ENCODE assay signal across 16 cellular contexts in genomic region chr12:93943766-93944165, GRCh38.
DNase-seq lines count a peak whose midpoint lies in the region; ATAC-seq, FAIRE-seq and TF ChIP-seq lines count a peak whose summit lies in the region.
"Had no signal": no experiment of that assay in that cellular context is flagged by ENCODE, and none has a peak within 500 bp of the region (broad histone marks: within the 10 kb centered on the region; RNA-seq: fewer than 3 reads in every experiment).

No MANE protein-coding gene starts in this region.

- H3K27me3 Mint-ChIP-seq in activated CD4-positive, alpha-beta T cell treated with anti-CD3 and anti-CD28 coated beads for 36 hours: no peaks in the 10 kb centered on the region
- H3K27me3 Mint-ChIP-seq in activated CD4-positive, alpha-beta memory T cell treated with anti-CD3 and anti-CD28 coated beads, Interleukin-2, amount 10 ng/mL, durations not matched to agents 7 days and 5 days: peaks cover 18% of the 10 kb centered on the region

- H3K27ac ChIP-seq in aorta (ENCODE audit: low read depth in 1 of 2, low read length in 2 of 2): no peak overlapping the region
- no peak overlapping the region for H3K27ac ChIP-seq in HepG2 (ENCODE audit: extremely low read length, insufficient read depth, low read length)

- CTCF ChIA-PET in activated CD4-positive, alpha-beta T cell treated with anti-CD3 and anti-CD28 coated beads for 36 hours (lab: Charles Lee): no interaction called here
- CTCF ChIA-PET in activated CD4-positive, alpha-beta memory T cell treated with anti-CD3 and anti-CD28 coated beads, Interleukin-2, amount 10 ng/mL, durations not matched to agents 7 days and 5 days (lab: Charles Lee): no interaction called here
- CTCF ChIA-PET in HepG2 (lab: Yijun Ruan, JAX; ENCODE audit: low intra/inter-chr PET ratio, low total read pairs): no interaction called here

- H3K79me2 ChIP-seq in HepG2 (ENCODE audit: insufficient read depth, low read length): no peaks in the 10 kb centered on the region

- peaks cover 2% of the 10 kb centered on the region for H3K9me3 Mint-ChIP-seq in activated CD4-positive, alpha-beta T cell treated with anti-CD3 and anti-CD28 coated beads for 36 hours (ENCODE audit: low read depth)
- peaks cover 6% of the 10 kb centered on the region for H3K9me3 Mint-ChIP-seq in activated CD4-positive, alpha-beta memory T cell treated with anti-CD3 and anti-CD28 coated beads, Interleukin-2, amount 10 ng/mL, durations not matched to agents 7 days and 5 days

- no peak for TF ChIP-seq EP300 in HepG2 (IDR thresholded peaks at IDR 0.05; ENCODE audit: low read depth in 2 of 2, low read length in 2 of 2)
- TF ChIP-seq EP300 in HepG2 (CRISPR knock-in tag; IDR thresholded peaks at IDR 0.05; ENCODE audit: borderline replicate concordance): no peak

- no peak for FAIRE-seq in bronchial epithelial cell (lab: Jason Lieb, UNC)
- FAIRE-seq in HepG2 (lab: Jason Lieb, UNC): no peak
- FAIRE-seq: A204.1 had no signal

- H3K9me3 ChIP-seq in aorta (ENCODE audit: control insufficient read depth, low read length): no peaks in the 10 kb centered on the region
- H3K9me3 ChIP-seq in HepG2 (ENCODE audit: low read length): no peaks in the 10 kb centered on the region

- no peak overlapping the region for H3K27ac Mint-ChIP-seq in activated CD4-positive, alpha-beta T cell treated with anti-CD3 and anti-CD28 coated beads for 36 hours
- no peak overlapping the region for H3K27ac Mint-ChIP-seq in activated CD4-positive, alpha-beta memory T cell treated with anti-CD3 and anti-CD28 coated beads, Interleukin-2, amount 10 ng/mL, durations not matched to agents 7 days and 5 days
- H3K27ac Mint-ChIP-seq: stimulated activated naive CD8-positive, alpha-beta T cell treated with anti-CD3 and anti-CD28 coated beads, Interleukin-15, Interleukin-2, amounts not matched to agents 100 ng/mL and 50 ng/mL, for 24 hours had no signal

- H3K4me2 ChIP-seq in HepG2 (ENCODE audit: low read depth, low read length): no peak overlapping the region

- TF ChIP-seq CTCF in bronchial epithelial cell (IDR thresholded peaks at IDR 0.05; ENCODE audit: insufficient read depth, low read length, severe bottlenecking) (no peak), kidney epithelial cell (IDR thresholded peaks at IDR 0.05; ENCODE audit: insufficient read depth, low read length, poor library complexity, severe bottlenecking) (no peak), HepG2 (CRISPR knock-in tag; IDR thresholded peaks at IDR 0.05) (no peak)

- TF ChIP-seq RAD21 in HepG2 (CRISPR knock-in tag; IDR thresholded peaks at IDR 0.05): no peak

- no peaks in the 10 kb centered on the region for H4K20me1 ChIP-seq in HepG2 (ENCODE audit: insufficient read depth, low read length)

- no peak for TF ChIP-seq POLR2A in HepG2 (IDR thresholded peaks at IDR 0.05; ENCODE audit: insufficient read depth in 1 of 2, low read depth in 2 of 2, low read length in 2 of 2)

- H3K4me1 ChIP-seq in aorta (ENCODE audit: control insufficient read depth in 1 of 2, insufficient read depth in 2 of 2, low read length in 2 of 2) (peaks cover 0 to 2% of the 10 kb centered on the region in 2 donors), HepG2 (ENCODE audit: insufficient read depth, low read length) (no peaks in the 10 kb centered on the region)

- intact Hi-C loops in activated CD4-positive, alpha-beta T cell treated with anti-CD3 and anti-CD28 coated beads for 36 hours (cut with DNase I, micrococcal nuclease): no loop called here
- intact Hi-C loops in aorta (cut with DNase I): no loop called here
- intact Hi-C loops in HepG2 (cut with micrococcal nuclease; ENCODE audit: unreplicated experiment): no loop called here

- WGBS in aorta, 2 donors: 58 to 61% methylated on average over 2 of the region's 2 CpGs
- WGBS in HepG2 (ENCODE audit: low lambda C conversion rate): 0% methylated on average over 2 of the region's 2 CpGs

- ATAC-seq in activated CD4-positive, alpha-beta T cell treated with anti-CD3 and anti-CD28 coated beads for 36 hours: peak; percentile 23
- ATAC-seq in aorta (ENCODE audit: low FRiP score): peak; percentile 84
- ATAC-seq in GM18502 (IDR thresholded peaks at IDR 0.05; ENCODE audit: poor library complexity, unreplicated experiment): no peak
- ATAC-seq in HepG2: no peak; the same call in 2 of the 3 replicates

- H3K36me3 ChIP-seq in bronchial epithelial cell (ENCODE audit: control insufficient read depth, insufficient read depth, low read length): no peaks in the 10 kb centered on the region
- H3K36me3 ChIP-seq in kidney epithelial cell (ENCODE audit: control insufficient read depth, insufficient read depth, low read length): no peaks in the 10 kb centered on the region
- H3K36me3 ChIP-seq in aorta (ENCODE audit: control insufficient read depth in 1 of 2, insufficient read depth in 2 of 2, low read length in 1 of 2): no peaks in the 10 kb centered on the region
- H3K36me3 ChIP-seq in HepG2 (replicated peaks in 1 of 2; ENCODE audit: control insufficient read depth in 1 of 2, insufficient read depth in 2 of 2, low read length in 2 of 2): no peaks in the 10 kb centered on the region

- POLR2A ChIA-PET in activated CD4-positive, alpha-beta T cell treated with anti-CD3 and anti-CD28 coated beads for 36 hours (lab: Charles Lee): no interaction called here
- POLR2A ChIA-PET in activated CD4-positive, alpha-beta memory T cell treated with anti-CD3 and anti-CD28 coated beads, Interleukin-2, amount 10 ng/mL, durations not matched to agents 7 days and 5 days (lab: Charles Lee): no interaction called here
- POLR2A ChIA-PET in HepG2 (lab: Yijun Ruan, JAX): no interaction called here

- H3K27me3 ChIP-seq in bronchial epithelial cell (ENCODE audit: control insufficient read depth, insufficient read depth, low read length): no peaks in the 10 kb centered on the region
- no peaks in the 10 kb centered on the region for H3K27me3 ChIP-seq in kidney epithelial cell (ENCODE audit: control insufficient read depth, insufficient read depth, low read length)
- no peaks in the 10 kb centered on the region for H3K27me3 ChIP-seq in aorta (ENCODE audit: control insufficient read depth in 1 of 2, insufficient read depth in 2 of 2, low read length in 1 of 2)
- H3K27me3 ChIP-seq in HepG2 (ENCODE audit: control insufficient read depth in 1 of 2, insufficient read depth in 2 of 2, low read length in 2 of 2): no peaks in the 10 kb centered on the region; a peak in 1 of 5 replicates

- BruUV-seq in HepG2 (replicated peaks; lab: Mats Ljungman, UMichigan): no TSS peak

- H3K4me3 Mint-ChIP-seq in activated CD4-positive, alpha-beta T cell treated with anti-CD3 and anti-CD28 coated beads for 36 hours: no peak overlapping the region
- H3K4me3 Mint-ChIP-seq in activated CD4-positive, alpha-beta memory T cell treated with anti-CD3 and anti-CD28 coated beads, Interleukin-2, amount 10 ng/mL, durations not matched to agents 7 days and 5 days: no peak overlapping the region
- H3K4me3 Mint-ChIP-seq: naive B cell; stimulated activated naive CD8-positive, alpha-beta T cell treated with anti-CD3 and anti-CD28 coated beads, Interleukin-15, Interleukin-2, amounts not matched to agents 100 ng/mL and 50 ng/mL, for 24 hours had no signal

- H2AFZ ChIP-seq in HepG2 (ENCODE audit: low read length): no peak overlapping the region

- H3K9ac ChIP-seq in HepG2 (ENCODE audit: insufficient read depth, low read depth, low read length): no peak overlapping the region

- no peaks in the 10 kb centered on the region for H3K4me1 Mint-ChIP-seq in activated CD4-positive, alpha-beta T cell treated with anti-CD3 and anti-CD28 coated beads for 36 hours
- H3K4me1 Mint-ChIP-seq in activated CD4-positive, alpha-beta memory T cell treated with anti-CD3 and anti-CD28 coated beads, Interleukin-2, amount 10 ng/mL, durations not matched to agents 7 days and 5 days: no peaks in the 10 kb centered on the region
- H3K4me1 Mint-ChIP-seq: naive B cell had no signal

- no peak for DNase-seq in activated CD4-positive, alpha-beta T cell treated with anti-CD3 and anti-CD28 coated beads for 36 hours
- DNase-seq in activated CD4-positive, alpha-beta T cell treated with anti-CD3 and anti-CD28 coated beads, Interleukin-2, amount 50 U/mL, for 4 hours: no peak
- peak; percentile 52 for DNase-seq in bronchial epithelial cell (ENCODE audit: low read depth)
- peak; percentile 10 for DNase-seq in kidney epithelial cell (ENCODE audit: low read depth)
- peak in 1 of 2 donors; percentile 49 for DNase-seq in aorta
- no peak for DNase-seq in activated CD4-positive, alpha-beta memory T cell treated with anti-CD3 and anti-CD28 coated beads, Interleukin-2, amount 10 ng/mL, durations not matched to agents 7 days and 5 days
- no peak for DNase-seq in HepG2 (ENCODE audit: low spot score)
- DNase-seq: activated CD8-positive, alpha-beta memory T cell treated with anti-CD3 and anti-CD28 coated beads, Interleukin-2, amount 50 U/mL, for 48 hours; caudate nucleus; GDM1; naive B cell; NCI-H1694; T-helper 9 cell had no signal

- H3K36me3 Mint-ChIP-seq in activated CD4-positive, alpha-beta T cell treated with anti-CD3 and anti-CD28 coated beads for 36 hours (ENCODE audit: low read depth): no peaks in the 10 kb centered on the region
- H3K36me3 Mint-ChIP-seq in activated CD4-positive, alpha-beta memory T cell treated with anti-CD3 and anti-CD28 coated beads, Interleukin-2, amount 10 ng/mL, durations not matched to agents 7 days and 5 days (ENCODE audit: low read depth): no peaks in the 10 kb centered on the region
- H3K36me3 Mint-ChIP-seq: naive B cell had no signal

- H3K4me3 ChIP-seq in bronchial epithelial cell (ENCODE audit: low read depth, low read length) (no peak overlapping the region), kidney epithelial cell (ENCODE audit: low read depth, low read length) (no peak overlapping the region), aorta (ENCODE audit: low read length in 2 of 2) (no peak overlapping the region), HepG2 (replicated peaks in 1 of 3; ENCODE audit: insufficient read depth in 1 of 3, low read depth in 2 of 3, low read length in 3 of 3) (no peak overlapping the region)

- in situ Hi-C loops in HepG2 (cut with HindIII; ENCODE audit: extremely low pct_ligation_motif_present, low pct_unique_long_range_greater_than_20kb): no loop called here

TF ChIP-seq in HepG2, 621 proteins besides CTCF, POLR2A, EP300 and RAD21 (continues in another document):
- TF ChIP-seq SIN3A (IDR thresholded peaks at IDR 0.05; ENCODE audit: borderline replicate concordance, low read depth, low read length) (no peak), KDM2A (CRISPR knock-in tag; IDR thresholded peaks at IDR 0.05; ENCODE audit: borderline replicate concordance, low read depth) (no peak), RFXANK (CRISPR knock-in tag; IDR thresholded peaks at IDR 0.05) (no peak), ATF5 (CRISPR knock-in tag; IDR thresholded peaks at IDR 0.05; ENCODE audit: low read depth) (no peak), SUZ12 (IDR thresholded peaks at IDR 0.05; ENCODE audit: low read depth, low read length) (no peak), ZNF891 (CRISPR knock-in tag; IDR thresholded peaks at IDR 0.05) (no peak)

Comparison
In these comparisons a context has a peak if more than half of its experiments do, and no peak if none do; other contexts are left out.
1. ATAC-seq: peak in activated CD4-positive, alpha-beta T cell treated with anti-CD3 and anti-CD28 coated beads for 36 hours (single experiment) and aorta (single experiment); none in GM18502 (single experiment) and HepG2 (single experiment).
2. DNase-seq: peak in bronchial epithelial cell (single experiment) and kidney epithelial cell (single experiment); none in activated CD4-positive, alpha-beta T cell treated with anti-CD3 and anti-CD28 coated beads for 36 hours (single experiment), activated CD4-positive, alpha-beta T cell treated with anti-CD3 and anti-CD28 coated beads, Interleukin-2, amount 50 U/mL, for 4 hours (0 of 2), activated CD4-positive, alpha-beta memory T cell treated with anti-CD3 and anti-CD28 coated beads, Interleukin-2, amount 10 ng/mL, durations not matched to agents 7 days and 5 days (single experiment) and HepG2 (single experiment).